ENCODE assay signal across 19 cellular contexts in the genomic region with DNA sequence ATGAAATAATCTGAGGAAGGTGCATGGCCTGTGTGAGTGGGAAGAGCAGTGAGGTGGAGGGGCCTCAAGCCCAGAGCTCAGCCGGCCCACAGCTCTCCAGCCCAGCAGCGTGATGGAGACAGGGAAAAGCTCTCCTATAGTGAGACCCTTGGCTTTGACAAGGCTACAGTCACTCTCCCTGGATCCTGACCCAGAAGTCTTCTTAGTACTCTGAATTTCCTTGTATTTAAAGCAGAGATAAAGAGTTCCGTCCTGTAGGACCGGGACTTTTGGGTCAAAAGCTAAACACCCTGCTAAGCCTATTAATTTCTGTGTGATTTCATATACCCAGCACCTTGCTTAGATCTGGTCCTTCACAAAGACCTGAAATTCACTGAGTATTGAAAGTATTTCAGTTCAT.
"Had no signal": no experiment of that assay in that cellular context is flagged by ENCODE, and none has a peak within 500 bp of the region (broad histone marks: within the 10 kb centered on the region; RNA-seq: fewer than 3 reads in every experiment).

No MANE protein-coding gene starts in this region.

- H3K36me3 Mint-ChIP-seq: activated CD4-positive, alpha-beta memory T cell treated with anti-CD3 and anti-CD28 coated beads for 36 hours; activated CD8-positive, alpha-beta memory T cell treated with anti-CD3 and anti-CD28 coated beads, Interleukin-2, amount 10 ng/mL, durations not matched to agents 7 days and 5 days; activated naive CD4-positive, alpha-beta T cell treated with anti-CD3 and anti-CD28 coated beads, Interleukin-2, amount 50 U/mL, for 24 hours; naive thymus-derived CD4-positive, alpha-beta T cell; T-cell had no signal

- H3K27ac Mint-ChIP-seq: activated CD4-positive, alpha-beta memory T cell treated with anti-CD3 and anti-CD28 coated beads for 36 hours; activated CD4-positive, alpha-beta T cell treated with anti-CD3 and anti-CD28 coated beads for 36 hours; activated CD8-positive, alpha-beta memory T cell treated with anti-CD3 and anti-CD28 coated beads, Interleukin-2, amount 10 ng/mL, durations not matched to agents 7 days and 5 days; activated naive CD4-positive, alpha-beta T cell treated with anti-CD3 and anti-CD28 coated beads, Interleukin-2, amount 50 U/mL, for 24 hours; naive thymus-derived CD4-positive, alpha-beta T cell; T-cell had no signal

- H3K9me3 ChIP-seq: mucosa of descending colon, tibial nerve had no signal

- H3K4me3 ChIP-seq: lung, mucosa of descending colon, SK-N-MC, tibial nerve had no signal

- ATAC-seq: activated CD4-positive, alpha-beta T cell treated with anti-CD3 and anti-CD28 coated beads for 36 hours; activated CD8-positive, alpha-beta memory T cell treated with anti-CD3 and anti-CD28 coated beads, Interleukin-2, amount 10 ng/mL, durations not matched to agents 7 days and 5 days; mucosa of descending colon; naive thymus-derived CD4-positive, alpha-beta T cell; T-cell had no signal

- DNase-seq: activated CD4-positive, alpha-beta memory T cell treated with anti-CD3 and anti-CD28 coated beads for 36 hours; activated CD4-positive, alpha-beta T cell treated with anti-CD3 and anti-CD28 coated beads for 36 hours; activated CD8-positive, alpha-beta memory T cell treated with anti-CD3 and anti-CD28 coated beads, Interleukin-2, amount 10 ng/mL, durations not matched to agents 7 days and 5 days; activated effector memory CD4-positive, alpha-beta T cell treated with Interleukin-2 at 50 U/mL for 16 hours; activated T-cell treated with anti-CD3 and anti-CD28 coated beads, Interleukin-2, amount 50 U/mL, for 1 hour; amniotic stem cell; brain microvascular endothelial cell; foreskin melanocyte; mucosa of descending colon; naive thymus-derived CD4-positive, alpha-beta T cell; nucleus accumbens; Right ventricle myocardium superior; stimulated activated CD4-positive, alpha-beta T cell treated with anti-CD3 and anti-CD28 coated beads, Interleukin-2, amount 100 ng/mL, for 24 hours; T-cell had no signal

- H3K4me3 Mint-ChIP-seq: activated CD4-positive, alpha-beta memory T cell treated with anti-CD3 and anti-CD28 coated beads for 36 hours; activated CD4-positive, alpha-beta T cell treated with anti-CD3 and anti-CD28 coated beads for 36 hours; activated CD8-positive, alpha-beta memory T cell treated with anti-CD3 and anti-CD28 coated beads, Interleukin-2, amount 10 ng/mL, durations not matched to agents 7 days and 5 days; activated naive CD4-positive, alpha-beta T cell treated with anti-CD3 and anti-CD28 coated beads, Interleukin-2, amount 50 U/mL, for 24 hours; naive thymus-derived CD4-positive, alpha-beta T cell; T-cell had no signal

- H3K4me1 Mint-ChIP-seq: activated CD4-positive, alpha-beta T cell treated with anti-CD3 and anti-CD28 coated beads for 36 hours; activated CD8-positive, alpha-beta memory T cell treated with anti-CD3 and anti-CD28 coated beads, Interleukin-2, amount 10 ng/mL, durations not matched to agents 7 days and 5 days; activated naive CD4-positive, alpha-beta T cell treated with anti-CD3 and anti-CD28 coated beads, Interleukin-2, amount 50 U/mL, for 24 hours; naive thymus-derived CD4-positive, alpha-beta T cell; T-cell had no signal

- H3K36me3 ChIP-seq: brain microvascular endothelial cell, tibial nerve had no signal

- H3K27me3 ChIP-seq: brain microvascular endothelial cell, tibial nerve had no signal

- H3K27ac ChIP-seq: brain microvascular endothelial cell, epithelial cell of prostate, SK-N-MC had no signal

- H3K9me3 Mint-ChIP-seq: activated CD4-positive, alpha-beta memory T cell treated with anti-CD3 and anti-CD28 coated beads for 36 hours; activated naive CD4-positive, alpha-beta T cell treated with anti-CD3 and anti-CD28 coated beads, Interleukin-2, amount 50 U/mL, for 24 hours; naive thymus-derived CD4-positive, alpha-beta T cell; T-cell had no signal
